ENCODE assay signal across 8 cellular contexts in genomic region chr3:149245738-149246451, GRCh38. TPM values are rescaled to one million over a fixed set of nuclear protein-coding genes. Genes with fewer than 3 reads are reported as not detected.
DNase-seq lines count a peak whose midpoint lies in the region; ATAC-seq and TF ChIP-seq lines count a peak whose summit lies in the region.

No MANE protein-coding gene starts in this region.

- H3K27me3 ChIP-seq in body of pancreas (no peaks in the 10 kb centered on the region), lung (ENCODE audit: control insufficient read depth, insufficient read depth) (no peaks in the 10 kb centered on the region), vagina (no peaks in the 10 kb centered on the region)

- in situ Hi-C loops in GM13977 (cut with MboI; ENCODE audit: low pct_unique_long_range_greater_than_20kb, low sequenced_read_pairs, unreplicated experiment): no loop called here

- no peak for TF ChIP-seq CTCF in GM13977 (IDR thresholded peaks at IDR 0.05; ENCODE audit: extremely low read depth, insufficient read depth, missing control alignments)
- no peak for TF ChIP-seq CTCF in LNCaP clone FGC (IDR thresholded peaks at IDR 0.05; ENCODE audit: control insufficient read depth, extremely low read depth, insufficient read depth)
- TF ChIP-seq CTCF in body of pancreas (IDR thresholded peaks at IDR 0.05): no peak
- no peak for TF ChIP-seq CTCF in lung (IDR thresholded peaks at IDR 0.05; ENCODE audit: control extremely low read depth, extremely low read depth)
- TF ChIP-seq CTCF in vagina (IDR thresholded peaks at IDR 0.05): no peak

- H3K4me3 ChIP-seq in LNCaP clone FGC (ENCODE audit: low read depth, low read length): no peak overlapping the region
- H3K4me3 ChIP-seq in body of pancreas: no peak overlapping the region
- no peak overlapping the region for H3K4me3 ChIP-seq in lung
- H3K4me3 ChIP-seq in vagina: no peak overlapping the region

- peak overlapping the region in 3 of 4 donors; percentile 41 to 74 (median 48) for H3K27ac ChIP-seq in body of pancreas
- no peak overlapping the region for H3K27ac ChIP-seq in lung (ENCODE audit: low read depth in 1 of 2, low read length in 1 of 2)
- no peak overlapping the region for H3K27ac ChIP-seq in vagina

- no peaks in the 10 kb centered on the region for H3K36me3 ChIP-seq in body of pancreas (replicated peaks in 1 of 2; ENCODE audit: insufficient read depth in 1 of 2, low read depth in 2 of 2)
- no peaks in the 10 kb centered on the region for H3K36me3 ChIP-seq in lung (ENCODE audit: control insufficient read depth in 2 of 2, insufficient read depth in 2 of 2, low read length in 2 of 2)
- H3K36me3 ChIP-seq in vagina: no peaks in the 10 kb centered on the region

- intact Hi-C loops in body of pancreas (cut with DNase I): no loop called here
- intact Hi-C loops in vagina (cut with DNase I): no loop called here

- peak; percentile 27 for DNase-seq in GM13977 (ENCODE audit: low spot score)
- peak; percentile 50 for DNase-seq in LNCaP clone FGC (ENCODE audit: low read depth)
- DNase-seq in body of pancreas: no peak
- DNase-seq in lung (ENCODE audit: low spot score): no peak
- DNase-seq in NCI-H748 (lab: John Stamatoyannopoulos, UW; ENCODE audit: unreplicated experiment): no peak
- DNase-seq in vagina (ENCODE audit: extremely low spot score in 2 of 2): no peak
- DNase-seq in NCI-H524 (lab: John Stamatoyannopoulos, UW): no peak

- TF ChIP-seq POLR2A in body of pancreas (IDR thresholded peaks at IDR 0.05): no peak
- no peak for TF ChIP-seq POLR2A in vagina (IDR thresholded peaks at IDR 0.05)

- WGBS in body of pancreas, 2 donors: 63% methylated on average over 3 of the region's 3 CpGs
- whole genome bisulfite sequencing in lung, 2 donors: 52 to 59% methylated on average over 3 of the region's 3 CpGs

- H3K9me3 ChIP-seq in body of pancreas (no peaks in the 10 kb centered on the region), lung (ENCODE audit: control insufficient read depth in 2 of 2, insufficient read depth in 1 of 2, low read length in 1 of 2) (no peaks in the 10 kb centered on the region), vagina (no peaks in the 10 kb centered on the region)

- ATAC-seq in GM21737 (IDR thresholded peaks at IDR 0.05; ENCODE audit: unreplicated experiment): peak; percentile 77
- ATAC-seq in body of pancreas: peak; percentile 59
- peak; percentile 55 for ATAC-seq in lung (ENCODE audit: insufficient read depth, low FRiP score)

- peaks cover 37% of the 10 kb centered on the region for H3K4me1 ChIP-seq in body of pancreas
- peaks cover 2 to 6% of the 10 kb centered on the region in 2 donors for H3K4me1 ChIP-seq in lung (ENCODE audit: control insufficient read depth in 2 of 2, insufficient read depth in 2 of 2, low read length in 2 of 2)
- H3K4me1 ChIP-seq in vagina: peaks cover 31% of the 10 kb centered on the region

RNA-seq across cellular contexts. Expression of gene CP, which starts 24.3 kb away (rescaled TPM):
- total RNA-seq in body of pancreas (10 to 100 TPM in 1 of 2 donors, 1 to 10 TPM in 1; 5.7 to 11.5 TPM), lung (100 to 1,000 TPM in 1 of 2 donors, 10 to 100 TPM in 1; 89.8 to 143 TPM), vagina (26.3 TPM)
- 10 to 100 TPM; 16.4 to 47.2 TPM for polyA plus RNA-seq in lung

Comparison
In these comparisons a context has a peak if more than half of its experiments do, and no peak if none do; other contexts are left out.
1. DNase-seq: peak in GM13977 (single experiment) and LNCaP clone FGC (single experiment); none in body of pancreas (0 of 4), lung (single experiment), NCI-H748 (single experiment), vagina (0 of 2) and NCI-H524 (0 of 2).
2. H3K27ac ChIP-seq: peak in body of pancreas (3 of 4); none in lung (0 of 2) and vagina (single experiment).
3. Peak in every context shown above with its lines, with median percentiles within 50 percentile points of each other: ATAC-seq.